In the genomic region with DNA sequence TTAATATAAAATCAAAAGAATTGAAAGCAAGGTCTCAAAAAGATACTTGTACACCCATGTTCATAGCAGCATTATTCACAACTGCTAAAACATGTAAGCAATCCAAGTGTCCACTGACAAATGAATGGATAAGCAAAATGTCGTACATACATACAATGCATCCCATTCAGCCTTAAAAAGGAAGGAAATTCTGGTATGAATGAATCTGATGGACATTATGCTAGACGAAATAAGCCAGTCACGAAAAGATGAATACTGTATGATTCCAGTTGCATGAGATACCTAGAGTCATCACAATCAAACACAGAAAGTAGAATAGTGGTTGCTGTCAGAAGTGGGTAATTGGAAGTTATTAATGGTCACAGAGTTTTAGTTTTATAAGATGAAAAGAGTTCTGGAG, we compare ENCODE assay signal across 28 cellular contexts. TPM values are rescaled to one million over a fixed set of nuclear protein-coding genes. Genes with fewer than 3 reads are reported as not detected.
"Had no signal": no experiment of that assay in that cellular context is flagged by ENCODE, and none has a peak within 500 bp of the region (broad histone marks: within the 10 kb centered on the region; RNA-seq: fewer than 3 reads in every experiment).

No MANE protein-coding gene starts in this region.

- H3K4me3 Mint-ChIP-seq: stimulated activated effector memory CD8-positive, alpha-beta T cell treated with anti-CD3 and anti-CD28 coated beads, Interleukin-12 subunit alpha, Interleukin-12 subunit beta, amount 100 ng/mL, for 72 hours; stimulated activated memory B cell treated with anti-CD40 and anti-IgM and Interleukin-4, amounts not matched to agents 10 μg/mL and 1 μg/mL and 100 μg/mL, for 72 hours; stimulated activated naive B cell treated with anti-CD40 and anti-IgM and Interleukin-4, amounts not matched to agents 10 μg/mL and 1 μg/mL and 100 μg/mL, for 72 hours; stimulated activated naive CD8-positive, alpha-beta T cell treated with anti-CD3 and anti-CD28 coated beads, Interleukin-15, amount 100 ng/mL, for 72 hours; stimulated activated naive CD8-positive, alpha-beta T cell treated with anti-CD3 and anti-CD28 coated beads, Interleukin-15, Interleukin-2, amounts not matched to agents 100 ng/mL and 50 ng/mL, for 24 hours; type B pancreatic cell had no signal

- H3K4me1 ChIP-seq: stomach, suprapubic skin, testis, thyroid gland, tibial artery, tibial nerve, transverse colon, upper lobe of left lung, upper lobe of right lung, uterus, vagina had no signal

- H3K4me3 ChIP-seq: stomach, suprapubic skin, testis, thoracic aorta, thyroid gland, tibial artery, tibial nerve, transverse colon, upper lobe of left lung, upper lobe of right lung, uterus, vagina had no signal

- DNase-seq: stimulated activated CD4-positive, alpha-beta T cell treated with anti-CD3 and anti-CD28 coated beads, Interleukin-2, amount 100 ng/mL, for 48 hours; stimulated activated CD4-positive, alpha-beta T cell treated with anti-CD3 and anti-CD28 coated beads, Interleukin-4, amount 100 ng/mL, for 1 hour; stimulated activated CD4-positive, alpha-beta T cell treated with anti-CD3 and anti-CD28 coated beads, Interleukin-4, amount 100 ng/mL, for 24 hours; stimulated activated CD4-positive, alpha-beta T cell treated with anti-CD3 and anti-CD28 coated beads, Interleukin-4, amount 100 ng/mL, for 4 hours; stimulated activated CD8-positive, alpha-beta memory T cell treated with anti-CD3 and anti-CD28 coated beads, Interleukin-4, amount 100 ng/mL, for 48 hours; stimulated activated naive B cell treated with anti-CD40 and anti-IgM and Interleukin-4, amounts not matched to agents 10 μg/mL and 1 μg/mL and 100 μg/mL, for 72 hours; stimulated activated naive CD4-positive, alpha-beta T cell; stimulated activated naive CD4-positive, alpha-beta T cell treated with Interleukin-2 at 50 U/mL for 16 hours; stimulated activated naive CD8-positive, alpha-beta T cell treated with anti-CD3 and anti-CD28 coated beads, Interleukin-15, amount 100 ng/mL, for 72 hours; stimulated activated naive CD8-positive, alpha-beta T cell treated with anti-CD3 and anti-CD28 coated beads, Interleukin-15, Interleukin-2, amounts not matched to agents 100 U/mL and 50 U/mL, for 24 hours; stomach; substantia nigra; testis; thyroid gland; tibial artery; transverse colon; trophoblast cell; upper lobe of left lung; upper lobe of right lung; uterus had no signal

- H3K36me3 Mint-ChIP-seq: stimulated activated effector memory CD8-positive, alpha-beta T cell treated with anti-CD3 and anti-CD28 coated beads, Interleukin-12 subunit alpha, Interleukin-12 subunit beta, amount 100 ng/mL, for 72 hours; stimulated activated memory B cell treated with anti-CD40 and anti-IgM and Interleukin-4, amounts not matched to agents 10 μg/mL and 1 μg/mL and 100 μg/mL, for 72 hours; stimulated activated naive B cell treated with anti-CD40 and anti-IgM and Interleukin-4, amounts not matched to agents 10 μg/mL and 1 μg/mL and 100 μg/mL, for 72 hours; type B pancreatic cell had no signal

- H3K36me3 ChIP-seq: stomach, suprapubic skin, thoracic aorta, thyroid gland, tibial artery, tibial nerve, transverse colon, upper lobe of left lung, upper lobe of right lung, uterus, vagina had no signal

- H3K27ac Mint-ChIP-seq: stimulated activated effector memory CD8-positive, alpha-beta T cell treated with anti-CD3 and anti-CD28 coated beads, Interleukin-12 subunit alpha, Interleukin-12 subunit beta, amount 100 ng/mL, for 72 hours; stimulated activated memory B cell treated with anti-CD40 and anti-IgM and Interleukin-4, amounts not matched to agents 10 μg/mL and 1 μg/mL and 100 μg/mL, for 72 hours; stimulated activated naive B cell treated with anti-CD40 and anti-IgM and Interleukin-4, amounts not matched to agents 10 μg/mL and 1 μg/mL and 100 μg/mL, for 72 hours; stimulated activated naive CD8-positive, alpha-beta T cell treated with anti-CD3 and anti-CD28 coated beads, Interleukin-15, amount 100 ng/mL, for 72 hours; stimulated activated naive CD8-positive, alpha-beta T cell treated with anti-CD3 and anti-CD28 coated beads, Interleukin-15, Interleukin-2, amounts not matched to agents 100 ng/mL and 50 ng/mL, for 24 hours; type B pancreatic cell had no signal

- H3K27ac ChIP-seq: stomach, suprapubic skin, testis, thoracic aorta, thyroid gland, tibial artery, tibial nerve, transverse colon, upper lobe of left lung, upper lobe of right lung, uterus, vagina had no signal

- ATAC-seq: stimulated activated effector memory CD8-positive, alpha-beta T cell treated with anti-CD3 and anti-CD28 coated beads, Interleukin-12 subunit alpha, Interleukin-12 subunit beta, amount 100 ng/mL, for 72 hours; stimulated activated memory B cell treated with anti-CD40 and anti-IgM and Interleukin-4, amounts not matched to agents 10 μg/mL and 1 μg/mL and 100 μg/mL, for 72 hours; stimulated activated naive B cell treated with anti-CD40 and anti-IgM and Interleukin-4, amounts not matched to agents 10 μg/mL and 1 μg/mL and 100 μg/mL, for 72 hours; stimulated activated naive CD8-positive, alpha-beta T cell treated with anti-CD3 and anti-CD28 coated beads, Interleukin-15, amount 100 ng/mL, for 72 hours; stimulated activated naive CD8-positive, alpha-beta T cell treated with anti-CD3 and anti-CD28 coated beads, Interleukin-15, Interleukin-2, amounts not matched to agents 100 U/mL and 50 U/mL, for 24 hours; upper lobe of right lung had no signal

- H3K27me3 ChIP-seq: stomach, testis, thyroid gland, tibial artery, tibial nerve, transverse colon, upper lobe of left lung, upper lobe of right lung, uterus, vagina had no signal

- H3K9me3 Mint-ChIP-seq: type B pancreatic cell had no signal

- H3K4me1 Mint-ChIP-seq: stimulated activated effector memory CD8-positive, alpha-beta T cell treated with anti-CD3 and anti-CD28 coated beads, Interleukin-12 subunit alpha, Interleukin-12 subunit beta, amount 100 ng/mL, for 72 hours; stimulated activated memory B cell treated with anti-CD40 and anti-IgM and Interleukin-4, amounts not matched to agents 10 μg/mL and 1 μg/mL and 100 μg/mL, for 72 hours; stimulated activated naive B cell treated with anti-CD40 and anti-IgM and Interleukin-4, amounts not matched to agents 10 μg/mL and 1 μg/mL and 100 μg/mL, for 72 hours; stimulated activated naive CD8-positive, alpha-beta T cell treated with anti-CD3 and anti-CD28 coated beads, Interleukin-15, amount 100 ng/mL, for 72 hours had no signal

- H3K27me3 Mint-ChIP-seq: stimulated activated memory B cell treated with anti-CD40 and anti-IgM and Interleukin-4, amounts not matched to agents 10 μg/mL and 1 μg/mL and 100 μg/mL, for 72 hours had no signal

RNA-seq across cellular contexts. Expression of a gene that starts 9.5 kb away (rescaled TPM):
- total RNA-seq: upper lobe of right lung had no signal
